8 cellular contexts compared by ENCODE assay signal in the genomic region with DNA sequence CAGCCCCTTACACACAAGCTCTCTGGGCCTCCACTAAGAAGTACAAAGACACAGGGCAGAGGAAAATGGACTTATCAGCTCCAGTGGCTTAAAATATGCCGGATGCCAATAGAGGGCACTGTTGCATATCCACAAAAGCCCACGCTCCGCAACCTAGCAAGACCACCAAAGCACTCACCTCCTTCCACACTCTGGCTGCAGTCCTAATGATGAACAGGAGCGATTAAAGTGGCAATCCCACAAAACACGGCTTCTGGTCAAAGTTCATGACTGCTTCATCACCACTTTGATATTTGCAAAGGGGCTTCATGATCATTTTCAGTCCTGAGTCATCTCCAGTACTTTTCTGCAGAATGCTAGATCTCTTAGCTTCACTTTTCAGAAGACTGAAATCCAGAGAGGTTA.
DNase-seq lines count a peak whose midpoint lies in the region; ATAC-seq, FAIRE-seq and TF ChIP-seq lines count a peak whose summit lies in the region.

No MANE protein-coding gene starts in this region.

- H3K4me2 ChIP-seq in hepatocyte (no peak overlapping the region), Karpas-422 (ENCODE audit: low read depth, low read length, poor library complexity, severe bottlenecking) (no peak overlapping the region)

- POLR2A ChIA-PET in activated B cell treated with CpG ODN at 0.5 μM for 24 hours (lab: Charles Lee): interaction anchor here (0.5 to 1.4 kb wide), 3 partner anchors 10 to 37 kb away, joined by 3 to 4 read pairs (median 3); no protein-coding TSS in a partner anchor

- no peak overlapping the region for H3K4me3 Mint-ChIP-seq in activated B cell treated with CpG ODN at 0.5 μM for 24 hours
- no peak overlapping the region for H3K4me3 Mint-ChIP-seq in stimulated activated memory B cell treated with anti-CD40 and anti-IgM and Interleukin-4, amounts not matched to agents 10 μg/mL and 1 μg/mL and 100 μg/mL, for 72 hours

- H3K9ac ChIP-seq in Karpas-422 (ENCODE audit: low read length): no peak overlapping the region

- H3K27me3 Mint-ChIP-seq in activated B cell treated with CpG ODN at 0.5 μM for 24 hours: no peaks in the 10 kb centered on the region
- no peaks in the 10 kb centered on the region for H3K27me3 Mint-ChIP-seq in stimulated activated memory B cell treated with anti-CD40 and anti-IgM and Interleukin-4, amounts not matched to agents 10 μg/mL and 1 μg/mL and 100 μg/mL, for 72 hours

- H3K79me2 ChIP-seq in hepatocyte (no peaks in the 10 kb centered on the region), Karpas-422 (ENCODE audit: low read length) (no peaks in the 10 kb centered on the region)

- H3K27me3 ChIP-seq in hepatocyte (no peaks in the 10 kb centered on the region), Karpas-422 (ENCODE audit: low read length) (no peaks in the 10 kb centered on the region)

- peak; percentile 90 for FAIRE-seq in HTR-8/SVneo (lab: Jason Lieb, UNC)

- CTCF ChIA-PET in activated B cell treated with CpG ODN at 0.5 μM for 24 hours (lab: Charles Lee): interaction anchor here (1.2 to 1.7 kb wide), 4 partner anchors 10 to 40 kb away, joined by 3 to 7 read pairs (median 4); no protein-coding TSS in a partner anchor

- DNase-seq in DMS53 (lab: John Stamatoyannopoulos, UW) (peak; percentile 63), HTR-8/SVneo (ENCODE audit: insufficient read length, low spot score) (peak; percentile 51), activated B cell treated with CpG ODN at 0.5 μM for 24 hours (no peak), hepatocyte (ENCODE audit: low spot score) (peak; percentile 58), LoVo (ENCODE audit: low spot score) (no peak), Karpas-422 (no peak)

- H3K27ac ChIP-seq in hepatocyte (no peak overlapping the region), Karpas-422 (ENCODE audit: low read length) (no peak overlapping the region)

- H3K9me3 Mint-ChIP-seq in activated B cell treated with CpG ODN at 0.5 μM for 24 hours: no peaks in the 10 kb centered on the region
- no peaks in the 10 kb centered on the region for H3K9me3 Mint-ChIP-seq in stimulated activated memory B cell treated with anti-CD40 and anti-IgM and Interleukin-4, amounts not matched to agents 10 μg/mL and 1 μg/mL and 100 μg/mL, for 72 hours

- no peak overlapping the region for H3K4me3 ChIP-seq in hepatocyte
- no peak overlapping the region for H3K4me3 ChIP-seq in Karpas-422 (ENCODE audit: low read length)

- H3K36me3 Mint-ChIP-seq in activated B cell treated with CpG ODN at 0.5 μM for 24 hours (ENCODE audit: low read depth): no peaks in the 10 kb centered on the region
- H3K36me3 Mint-ChIP-seq in stimulated activated memory B cell treated with anti-CD40 and anti-IgM and Interleukin-4, amounts not matched to agents 10 μg/mL and 1 μg/mL and 100 μg/mL, for 72 hours: no peaks in the 10 kb centered on the region

- H3K9me2 ChIP-seq in hepatocyte (replicated peaks; ENCODE audit: insufficient read depth) (no peaks in the 10 kb centered on the region), Karpas-422 (replicated peaks; ENCODE audit: insufficient read depth, low read length) (no peaks in the 10 kb centered on the region)

- 49% methylated on average over 5 of the region's 5 CpGs for WGBS in hepatocyte (ENCODE audit: low lambda C conversion rate, missing lambda C conversion rate)

- intact Hi-C loops in activated B cell treated with CpG ODN at 0.5 μM for 24 hours (cut with micrococcal nuclease): loop anchor here (5.0 kb wide), 1 partner anchor 36 kb away; no protein-coding TSS in a partner anchor

- TF ChIP-seq CTCF in activated B cell treated with CpG ODN at 0.5 μM for 24 hours (IDR thresholded peaks at IDR 0.05) (no peak), hepatocyte (IDR thresholded peaks at IDR 0.05; ENCODE audit: poor library complexity) (peak; percentile 60)

- H3K4me1 ChIP-seq in hepatocyte (ENCODE audit: insufficient read depth) (peaks cover 20% of the 10 kb centered on the region), Karpas-422 (ENCODE audit: low read length) (peaks cover 43% of the 10 kb centered on the region)

- H3K27ac Mint-ChIP-seq in activated B cell treated with CpG ODN at 0.5 μM for 24 hours: peak overlapping the region; percentile 64
- peak overlapping the region; percentile 75 for H3K27ac Mint-ChIP-seq in stimulated activated memory B cell treated with anti-CD40 and anti-IgM and Interleukin-4, amounts not matched to agents 10 μg/mL and 1 μg/mL and 100 μg/mL, for 72 hours

- H2AFZ ChIP-seq in hepatocyte (no peak overlapping the region), Karpas-422 (ENCODE audit: low read length) (no peak overlapping the region)

- ATAC-seq in activated B cell treated with CpG ODN at 0.5 μM for 24 hours (ENCODE audit: low read depth) (no peak), GM18868 (IDR thresholded peaks at IDR 0.05; ENCODE audit: unreplicated experiment) (no peak)
- ATAC-seq in stimulated activated memory B cell treated with anti-CD40 and anti-IgM and Interleukin-4, amounts not matched to agents 10 μg/mL and 1 μg/mL and 100 μg/mL, for 72 hours: peak; percentile 21

- H3K36me3 ChIP-seq in hepatocyte (replicated peaks; ENCODE audit: insufficient read depth, low read depth) (no peaks in the 10 kb centered on the region), Karpas-422 (ENCODE audit: insufficient read depth, low read length) (no peaks in the 10 kb centered on the region)

- H4K20me1 ChIP-seq in hepatocyte (ENCODE audit: insufficient read depth, poor library complexity, severe bottlenecking): no peaks in the 10 kb centered on the region
- H4K20me1 ChIP-seq in Karpas-422 (ENCODE audit: insufficient read depth, low read depth, low read length): no peaks in the 10 kb centered on the region

- H3K4me1 Mint-ChIP-seq in activated B cell treated with CpG ODN at 0.5 μM for 24 hours: peaks cover 85% of the 10 kb centered on the region
- H3K4me1 Mint-ChIP-seq in stimulated activated memory B cell treated with anti-CD40 and anti-IgM and Interleukin-4, amounts not matched to agents 10 μg/mL and 1 μg/mL and 100 μg/mL, for 72 hours: peaks cover 43% of the 10 kb centered on the region

- H3K9me3 ChIP-seq in hepatocyte (ENCODE audit: low read depth) (no peaks in the 10 kb centered on the region), Karpas-422 (ENCODE audit: low read length) (no peaks in the 10 kb centered on the region)

Comparison
In these comparisons a context has a peak if more than half of its experiments do, and no peak if none do; other contexts are left out.
1. DNase-seq: peak in DMS53 (single experiment), HTR-8/SVneo (single experiment) and hepatocyte (single experiment); none in activated B cell treated with CpG ODN at 0.5 μM for 24 hours (single experiment), LoVo (single experiment) and Karpas-422 (single experiment).